Comparison of ENCODE assay signal across 8 cellular contexts in genomic region chr6:109383438-109383940, GRCh38. TPM values are rescaled to one million over a fixed set of nuclear protein-coding genes. Genes with fewer than 3 reads are reported as not detected.
DNase-seq lines count a peak whose midpoint lies in the region; ATAC-seq and TF ChIP-seq lines count a peak whose summit lies in the region.

No MANE protein-coding gene starts in this region.

- no peak for ATAC-seq in heart right ventricle
- no peak for ATAC-seq in Right ventricle myocardium superior (ENCODE audit: poor library complexity)
- no peak for ATAC-seq in GM18519 (IDR thresholded peaks at IDR 0.05; ENCODE audit: low FRiP score, unreplicated experiment)
- no peak for ATAC-seq in HG03378 (IDR thresholded peaks at IDR 0.05; ENCODE audit: unreplicated experiment)

- no peak for TF ChIP-seq POLR2A in uterus (IDR thresholded peaks at IDR 0.05)

- H3K27ac ChIP-seq in heart right ventricle = peak overlapping the region; percentile 96 to 100 (median 99)
- H3K27ac ChIP-seq in uterus = peak overlapping the region; percentile 97 to 100

- H3K36me3 ChIP-seq in heart right ventricle = peaks cover 0 to 9% (median 0%) of the 10 kb centered on the region in 9 donors
- no peaks in the 10 kb centered on the region for H3K36me3 ChIP-seq in uterus

- in situ Hi-C loops in astrocyte of the cerebellum (cut with HindIII; ENCODE audit: low sequenced_read_pairs) = no loop called here

- H3K4me3 ChIP-seq in heart right ventricle (peak overlapping the region in 9 of 10 donors; percentile 75 to 96 (median 85)), astrocyte of the cerebellum (ENCODE audit: low read depth, low read length) (peak overlapping the region; percentile 84), uterus (peak overlapping the region; percentile 75 to 91)

- peaks cover 0 to 44% (median 34%) of the 10 kb centered on the region in 9 donors for H3K4me1 ChIP-seq in heart right ventricle
- no peaks in the 10 kb centered on the region for H3K4me1 ChIP-seq in uterus

- TF ChIP-seq CTCF in heart right ventricle (IDR thresholded peaks at IDR 0.05) (no peak), astrocyte of the cerebellum (IDR thresholded peaks at IDR 0.05; ENCODE audit: low read depth, low read length, missing control alignments) (no peak), uterus (IDR thresholded peaks at IDR 0.05) (no peak)

- 12 to 18% methylated on average over 5 of the region's 5 CpGs for WGBS in heart right ventricle, 2 donors

- no peaks in the 10 kb centered on the region for H3K9me3 ChIP-seq in heart right ventricle
- H3K9me3 ChIP-seq in uterus = no peaks in the 10 kb centered on the region

- DNase-seq in heart right ventricle (no peak), Right ventricle myocardium superior (no peak), astrocyte of the cerebellum (ENCODE audit: low read depth) (no peak), medulla oblongata (ENCODE audit: extremely low spot score) (peak; percentile 52), uterus (no peak), anterior cingulate cortex (lab: John Stamatoyannopoulos, UW) (no peak)

- intact Hi-C loops in heart right ventricle (cut with DNase I) (loop anchor here (1.0 to 10.0 kb wide), 20 partner anchors 51 to 829 kb away; partner anchors contain the start of genes SESN1 (in 4 of the 10), CEP57L1 (in 3 of the 10), PPIL6 (in 3 of the 10) and SMPD2 (in 3 of the 10)), Right ventricle myocardium superior (cut with DNase I) (loop anchor here (2.0 to 5.0 kb wide), 2 partner anchors 196 to 289 kb away; partner anchors contain the start of genes CEP57L1 and SESN1), uterus (cut with DNase I; ENCODE audit: low total_unique reads) (loop anchor here (10.0 kb wide), 1 partner anchor 71 kb away; the partner anchor contains the start of gene MICAL1)

- no peaks in the 10 kb centered on the region for H3K27me3 ChIP-seq in heart right ventricle
- H3K27me3 ChIP-seq in uterus = no peaks in the 10 kb centered on the region

RNA-seq across cellular contexts. Expression of gene CD164, which starts 1.2 kb away (rescaled TPM):
- 100 to 1,000 TPM; 106 to 180 (median 130) TPM for total RNA-seq in heart right ventricle
- 100 to 1,000 TPM in 1 of 2 donors, 10 to 100 TPM in 1; 88.5 to 138 TPM for polyA plus RNA-seq in heart right ventricle
- 102 TPM for total RNA-seq in Right ventricle myocardium superior
- total RNA-seq in uterus = 100 to 1,000 TPM in 3 of 4 donors, 10 to 100 TPM in 1; 64.0 to 314 (median 182) TPM

RNA-seq across cellular contexts. Expression of gene PPIL6, which starts 56.9 kb away (rescaled TPM):
- total RNA-seq in heart right ventricle (1 to 10 TPM; 1.4 to 5.2 (median 3.0) TPM), Right ventricle myocardium superior (5.5 TPM), uterus (10 to 100 TPM in 1 of 4 donors, 1 to 10 TPM in 2, under 1 TPM in 1; 0.59 to 18.0 (median 4.6) TPM)
- 1 to 10 TPM in 1 of 2 donors, under 1 TPM in 1; 0.44 to 2.0 TPM for polyA plus RNA-seq in heart right ventricle

RNA-seq across cellular contexts. Expression of gene SMPD2, which starts 57.0 kb away (rescaled TPM):
- total RNA-seq in heart right ventricle = 1 to 10 TPM; 2.1 to 6.4 (median 3.8) TPM
- 1 to 10 TPM; 4.8 to 8.9 TPM for polyA plus RNA-seq in heart right ventricle
- 4.1 TPM for total RNA-seq in Right ventricle myocardium superior
- 10 to 100 TPM in 2 of 4 donors, 1 to 10 TPM in 2; 2.8 to 16.3 (median 8.5) TPM for total RNA-seq in uterus
